29 cellular contexts compared by ENCODE assay signal in the genomic region with DNA sequence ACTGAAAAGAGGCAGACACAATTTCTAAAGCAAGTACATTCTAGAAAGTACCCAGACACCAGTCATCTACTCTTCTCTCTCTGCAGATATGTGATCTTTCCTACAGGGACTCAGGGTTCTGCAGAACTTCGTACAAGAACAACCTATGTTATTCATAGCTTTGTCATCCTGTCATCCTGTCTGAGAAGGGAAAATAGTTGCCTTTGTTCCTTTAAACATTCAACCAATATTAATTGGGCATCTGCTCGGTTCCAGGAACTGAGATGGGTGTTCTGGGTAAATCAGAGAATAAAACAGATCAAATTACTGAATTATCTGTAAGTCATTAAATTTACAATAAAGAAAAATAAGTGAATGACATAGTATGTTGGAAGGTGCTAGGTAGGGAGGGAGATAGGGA.
"Had no signal": no experiment of that assay in that cellular context is flagged by ENCODE, and none has a peak within 500 bp of the region (broad histone marks: within the 10 kb centered on the region; RNA-seq: fewer than 3 reads in every experiment).

No MANE protein-coding gene starts in this region.

- H3K27me3 ChIP-seq: adrenal gland, body of pancreas, brain microvascular endothelial cell, breast epithelium had no signal

- H3K27ac ChIP-seq: body of pancreas, brain microvascular endothelial cell, breast epithelium, VCaP had no signal

- H3K36me3 ChIP-seq: adrenal gland, brain microvascular endothelial cell, breast epithelium had no signal

- H3K9me3 ChIP-seq: adrenal gland, body of pancreas, breast epithelium had no signal

- DNase-seq: activated CD4-positive, alpha-beta memory T cell treated with anti-CD3 and anti-CD28 coated beads for 36 hours; activated CD4-positive, alpha-beta T cell treated with anti-CD3 and anti-CD28 coated beads for 1 hour; activated CD4-positive, alpha-beta T cell treated with anti-CD3 and anti-CD28 coated beads for 36 hours; activated CD4-positive, alpha-beta T cell treated with anti-CD3 and anti-CD28 coated beads, Interleukin-2, amount 10 ng/mL, durations not matched to agents 24 days and 14 days; activated CD4-positive, alpha-beta T cell treated with anti-CD3 and anti-CD28 coated beads, Interleukin-2, amount 50 U/mL, for 1 hour; activated CD4-positive, alpha-beta T cell treated with anti-CD3 and anti-CD28 coated beads, Interleukin-2, amount 50 U/mL, for 4 hours; activated CD4-positive, CD25-positive, alpha-beta regulatory T cell; activated CD8-positive, alpha-beta memory T cell treated with anti-CD3 and anti-CD28 coated beads, Interleukin-2, amount 50 U/mL, for 4 hours; activated CD8-positive, alpha-beta T cell treated with anti-CD3 and anti-CD28 coated beads for 36 hours; activated effector memory CD4-positive, alpha-beta T cell treated with anti-CD3 and anti-CD28 coated beads, Interleukin-2, amount 50 U/mL, for 16 hours; activated gamma-delta T cell treated with Interleukin-2 at 50 U/mL for 16 hours; activated naive CD4-positive, alpha-beta T cell; activated naive CD4-positive, alpha-beta T cell treated with anti-CD3 and anti-CD28 coated beads for 36 hours; activated naive CD4-positive, alpha-beta T cell treated with anti-CD3 and anti-CD28 coated beads, Interleukin-2, amount 50 U/mL, for 16 hours; activated naive CD8-positive, alpha-beta T cell treated with anti-CD3 and anti-CD28 coated beads for 36 hours; activated T-cell treated with anti-CD3 and anti-CD28 coated beads for 4 hours; activated T-cell treated with anti-CD3 and anti-CD28 coated beads, Interleukin-2, amount 50 U/mL, for 1 hour; activated T-cell treated with anti-CD3 and anti-CD28 coated beads, Interleukin-2, amount 50 U/mL, for 4 hours; activated T-cell treated with anti-CD3 and anti-CD28 coated beads, Interleukin-2, amount 50 U/mL, for 72 hours; adrenal gland; amniotic stem cell; aorta; body of pancreas; brain microvascular endothelial cell; central memory CD4-positive, alpha-beta T cell; T-helper 2 cell; T-helper 9 cell had no signal

- H3K4me3 ChIP-seq: adrenal gland, body of pancreas, breast epithelium had no signal
